In the genomic region with DNA sequence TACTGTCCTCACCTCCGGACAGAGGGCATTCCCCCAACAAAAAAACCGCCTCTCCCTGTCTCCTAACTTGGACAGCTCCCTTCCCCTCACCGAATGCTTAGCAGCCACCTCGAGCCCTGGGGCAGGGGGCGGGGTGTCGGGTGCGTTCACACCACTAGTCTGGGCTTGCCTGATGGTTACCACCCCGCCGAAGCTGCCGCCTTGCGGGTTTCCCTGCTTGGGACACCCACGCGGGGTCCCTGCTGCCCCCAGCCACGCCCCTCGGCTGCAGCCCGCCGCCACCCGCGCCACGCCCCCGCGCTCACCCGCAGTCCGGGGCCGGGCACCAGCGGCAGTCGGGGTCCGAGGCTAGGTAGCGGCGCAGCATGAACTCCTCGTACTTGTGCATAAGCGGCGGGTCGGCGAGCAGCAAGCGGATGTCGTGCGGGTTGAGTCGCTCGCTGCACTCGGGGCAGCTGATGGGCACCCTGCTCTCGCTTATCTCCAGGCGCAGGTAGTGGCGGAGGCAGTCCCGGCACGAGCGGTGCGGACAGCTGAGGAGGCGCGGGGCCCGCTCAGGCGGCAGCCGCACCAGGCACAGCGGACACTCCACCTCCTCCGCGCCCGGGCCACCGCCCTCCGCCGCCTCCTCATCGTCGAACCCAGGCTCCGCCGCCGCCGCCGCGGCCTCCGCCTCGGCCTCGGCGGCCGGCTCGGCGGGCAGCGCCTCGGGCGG, we compare ENCODE assay signal across 8 cellular contexts. TPM values are rescaled to one million over a fixed set of nuclear protein-coding genes. Genes with fewer than 3 reads are reported as not detected.
DNase-seq lines count a peak whose midpoint lies in the region; ATAC-seq and TF ChIP-seq lines count a peak whose summit lies in the region.

No MANE protein-coding gene starts in this region.

- H3K27ac Mint-ChIP-seq in CD8-positive, alpha-beta T cell: peak overlapping the region; percentile 81

- ATAC-seq in CD8-positive, alpha-beta T cell: peak; percentile 35
- ATAC-seq in GM21381 (IDR thresholded peaks at IDR 0.05; ENCODE audit: unreplicated experiment): peak; percentile 20
- ATAC-seq in GM21367 (IDR thresholded peaks at IDR 0.05; ENCODE audit: unreplicated experiment): no peak

- peak overlapping the region; percentile 70 for H3K4me3 ChIP-seq in CD8-positive, alpha-beta T cell (ENCODE audit: low read depth, low read length)
- H3K4me3 ChIP-seq in HUES64 (ENCODE audit: low read length) (peak overlapping the region; percentile 91), ascending aorta (peak overlapping the region; percentile 99 to 100), hepatocyte (peak overlapping the region; percentile 96), skeletal muscle cell (ENCODE audit: low read depth, low read length) (peak overlapping the region; percentile 77)

- intact Hi-C loops in CD8-positive, alpha-beta T cell (cut with DNase I, micrococcal nuclease): loop anchor here (1.0 to 10.0 kb wide), 10 partner anchors 17 to 381 kb away; partner anchors contain the start of genes AZIN2 (in 2 of the 2), AK2 (in 1 of the 2), RBBP4 (in 1 of the 2) and ZBTB8OS (in 1 of the 2)
- intact Hi-C loops in ascending aorta (cut with DNase I): loop anchor here (1.0 to 2.0 kb wide), 2 partner anchors 16 to 43 kb away; no protein-coding TSS in a partner anchor

- H4K20me1 ChIP-seq in hepatocyte (ENCODE audit: insufficient read depth, poor library complexity, severe bottlenecking): peaks cover 35% of the 10 kb centered on the region

- H3K4me3 Mint-ChIP-seq in CD8-positive, alpha-beta T cell: peak overlapping the region; percentile 87

- peak overlapping the region; percentile 60 for H3K9ac ChIP-seq in HUES64 (ENCODE audit: low read depth, low read length)

- peak overlapping the region; percentile 50 for H2AFZ ChIP-seq in hepatocyte

- H3K36me3 Mint-ChIP-seq in CD8-positive, alpha-beta T cell: peaks cover 2% of the 10 kb centered on the region

- H3K9me3 ChIP-seq in CD8-positive, alpha-beta T cell (ENCODE audit: low read length): no peaks in the 10 kb centered on the region
- H3K9me3 ChIP-seq in HUES64 (ENCODE audit: insufficient read depth, low read depth, low read length) (no peaks in the 10 kb centered on the region), ascending aorta (no peaks in the 10 kb centered on the region), hepatocyte (ENCODE audit: low read depth) (no peaks in the 10 kb centered on the region)

- peak; percentile 13 to 76 (median 58) for DNase-seq in CD8-positive, alpha-beta T cell
- peak; percentile 40 to 66 (median 52) for DNase-seq in T-helper 1 cell
- DNase-seq in ascending aorta (ENCODE audit: low spot score in 2 of 2): peak; percentile 44 to 82
- peak; percentile 76 for DNase-seq in hepatocyte (ENCODE audit: low spot score)
- DNase-seq in skeletal muscle cell (ENCODE audit: low read depth): no peak

- POLR2A ChIA-PET in CD8-positive, alpha-beta T cell (lab: Charles Lee): interaction anchor here (0.7 to 4.4 kb wide), 8 partner anchors 9 to 163 kb away, joined by 3 to 58 read pairs (median 5); no protein-coding TSS in a partner anchor

- H3K36me3 ChIP-seq in CD8-positive, alpha-beta T cell (ENCODE audit: insufficient read depth, low read length): no peaks in the 10 kb centered on the region
- H3K36me3 ChIP-seq in HUES64 (ENCODE audit: insufficient read depth, low read length) (no peaks in the 10 kb centered on the region), ascending aorta (no peaks in the 10 kb centered on the region), hepatocyte (replicated peaks; ENCODE audit: insufficient read depth, low read depth) (no peaks in the 10 kb centered on the region)

- H3K9me2 ChIP-seq in hepatocyte (replicated peaks; ENCODE audit: insufficient read depth): no peaks in the 10 kb centered on the region

- H3K4me2 ChIP-seq in hepatocyte: peak overlapping the region; percentile 96

- under 1% methylated on average over 78 of the region's 78 CpGs for WGBS in HUES64
- 1% methylated on average over 37 of the region's 78 CpGs for WGBS in hepatocyte (ENCODE audit: low lambda C conversion rate, missing lambda C conversion rate)

- no peaks in the 10 kb centered on the region for H3K9me3 Mint-ChIP-seq in CD8-positive, alpha-beta T cell

- no peaks in the 10 kb centered on the region for H3K27me3 ChIP-seq in CD8-positive, alpha-beta T cell (ENCODE audit: insufficient read depth, low read length)
- H3K27me3 ChIP-seq in HUES64 (ENCODE audit: insufficient read depth, low read length) (peaks cover 21% of the 10 kb centered on the region), ascending aorta (no peaks in the 10 kb centered on the region), hepatocyte (no peaks in the 10 kb centered on the region)

- CTCF ChIA-PET in CD8-positive, alpha-beta T cell (lab: Charles Lee): interaction anchor here (0.7 to 1.8 kb wide), 4 partner anchors 13 to 163 kb away, joined by 3 to 4 read pairs (median 4); no protein-coding TSS in a partner anchor

- peaks cover 44% of the 10 kb centered on the region for H3K4me1 Mint-ChIP-seq in CD8-positive, alpha-beta T cell (ENCODE audit: low read depth)

- H3K4me1 ChIP-seq in CD8-positive, alpha-beta T cell (ENCODE audit: insufficient read depth, low read length): peaks cover 24% of the 10 kb centered on the region
- H3K4me1 ChIP-seq in HUES64 (ENCODE audit: insufficient read depth, low read length) (peaks cover 14% of the 10 kb centered on the region), ascending aorta (peaks cover 0 to 22% of the 10 kb centered on the region in 2 donors), hepatocyte (ENCODE audit: insufficient read depth) (peaks cover 11% of the 10 kb centered on the region)

- H3K27me3 Mint-ChIP-seq in CD8-positive, alpha-beta T cell (ENCODE audit: low read depth): no peaks in the 10 kb centered on the region

- TF ChIP-seq CTCF in CD8-positive, alpha-beta T cell (IDR thresholded peaks at IDR 0.05): no peak
- TF ChIP-seq CTCF in ascending aorta (IDR thresholded peaks at IDR 0.05) (no peak), hepatocyte (IDR thresholded peaks at IDR 0.05; ENCODE audit: poor library complexity) (no peak)

- peaks cover 50% of the 10 kb centered on the region for H3K79me2 ChIP-seq in hepatocyte

- peak overlapping the region; percentile 43 for H3K27ac ChIP-seq in CD8-positive, alpha-beta T cell (ENCODE audit: low read depth, low read length)
- H3K27ac ChIP-seq in HUES64 (ENCODE audit: low read depth, low read length) (no peak overlapping the region), ascending aorta (peak overlapping the region; percentile 93 to 99), hepatocyte (peak overlapping the region; percentile 77)

RNA-seq across cellular contexts. Expression of gene RNF19B, which starts 0.7 kb away (rescaled TPM):
- total RNA-seq in CD8-positive, alpha-beta T cell: 10 to 100 TPM; 43.9 to 44.6 TPM
- polyA plus RNA-seq in HUES64 (2013, experiment 1 of 2): 9.8 TPM
- 9.4 TPM for polyA plus RNA-seq in HUES64 (2013, experiment 2 of 2)
- 40.0 TPM for total RNA-seq in ascending aorta
- 16.1 and 21.3 TPM in 2 replicates for total RNA-seq in hepatocyte
- polyA plus RNA-seq in hepatocyte: 11.5 and 15.5 TPM in 2 replicates
